Comparison of ENCODE assay signal across 11 cellular contexts in genomic region chr6:169427856-169428255, GRCh38.
A peak's percentile ranks its signal among the peaks of the same experiment; 100 is the strongest.
DNase-seq lines count a peak whose midpoint lies in the region; ATAC-seq, FAIRE-seq and TF ChIP-seq lines count a peak whose summit lies in the region.
"Had no signal": no experiment of that assay in that cellular context is flagged by ENCODE, and none has a peak within 500 bp of the region (broad histone marks: within the 10 kb centered on the region; RNA-seq: fewer than 3 reads in every experiment).

No MANE protein-coding gene starts in this region.

- H3K9ac ChIP-seq in K562 (ENCODE audit: insufficient read depth in 1 of 2, low read depth in 2 of 2, low read length in 2 of 2), result no peak overlapping the region
- H3K9ac ChIP-seq in iPS-20b (ENCODE audit: low read depth, low read length), result peak overlapping the region; percentile 54; the same call in 1 of the 2 replicates
- peak overlapping the region; percentile 72 for H3K9ac ChIP-seq in smooth muscle cell (ENCODE audit: low read depth)

- intact Hi-C loops in K562 (cut with micrococcal nuclease), result no loop called here

- CTCF ChIA-PET in K562 (lab: Yijun Ruan, JAX; ENCODE audit: low intra/inter-chr PET ratio), result no interaction called here

- TF ChIP-seq CTCF in K562 (IDR thresholded peaks at IDR 0.05 in 2 of 3, conservative IDR thresholded peaks at IDR 0.05 in 1 of 3; ENCODE audit: insufficient read depth in 2 of 3, low read depth in 1 of 3, low read length in 3 of 3) (no peak), smooth muscle cell (IDR thresholded peaks at IDR 0.05; ENCODE audit: borderline replicate concordance, insufficient read depth, poor library complexity, severe bottlenecking) (no peak)

- no peaks in the 10 kb centered on the region for H3K79me2 ChIP-seq in K562 (ENCODE audit: control insufficient read depth, insufficient read depth, low read length)
- H3K79me2 ChIP-seq in smooth muscle cell (ENCODE audit: low read depth), result no peaks in the 10 kb centered on the region

- H3K36me3 ChIP-seq in H7 (replicated peaks; ENCODE audit: control insufficient read depth, insufficient read depth, low read length) (no peaks in the 10 kb centered on the region), K562 (ENCODE audit: control insufficient read depth, insufficient read depth, low read length) (no peaks in the 10 kb centered on the region), iPS-20b (ENCODE audit: insufficient read depth, low read depth, low read length) (no peaks in the 10 kb centered on the region), smooth muscle cell (ENCODE audit: low read depth) (no peaks in the 10 kb centered on the region), HAP-1 (replicated peaks) (no peaks in the 10 kb centered on the region)

- under 1% methylated on average over 11 of the region's 11 CpGs for WGBS in K562 (ENCODE audit: insufficient coverage, low coverage, missing lambda C conversion rate)
- 17% methylated on average over 11 of the region's 11 CpGs for WGBS in smooth muscle cell (ENCODE audit: low lambda C conversion rate)

- no peak overlapping the region for H2AFZ ChIP-seq in K562 (ENCODE audit: low read depth, low read length)
- peak overlapping the region; percentile 81 for H2AFZ ChIP-seq in smooth muscle cell (ENCODE audit: low read depth)

- TF ChIP-seq EP300 in K562 (IDR thresholded peaks at IDR 0.05; ENCODE audit: low read length), result no peak

- BruUV-seq in K562 (replicated peaks; lab: Mats Ljungman, UMichigan), result no TSS peak

- H3K9me1 ChIP-seq in K562 (ENCODE audit: control insufficient read depth, insufficient read depth, low read length), result no peaks in the 10 kb centered on the region

- H3K9me3 ChIP-seq in K562 (replicated peaks; ENCODE audit: control insufficient read depth, insufficient read depth, low read depth, low read length) (no peaks in the 10 kb centered on the region), iPS-20b (ENCODE audit: insufficient read depth, low read depth, low read length) (peaks cover 32% of the 10 kb centered on the region), smooth muscle cell (replicated peaks; ENCODE audit: low read depth) (peaks cover 7% of the 10 kb centered on the region), HAP-1 (no peaks in the 10 kb centered on the region; the same call in 1 of the 2 replicates)

- FAIRE-seq in K562 (lab: Jason Lieb, UNC), result no peak

- H3F3A ChIP-seq in smooth muscle cell (ENCODE audit: low read depth), result peaks cover 3% of the 10 kb centered on the region

- in situ Hi-C loops in K562 (cut with MboI) (no loop called here), HAP-1 (cut with MboI; ENCODE audit: low sequenced_read_pairs) (no loop called here)

- H3K4me3 ChIP-seq in H7 (ENCODE audit: insufficient read depth, low read depth, low read length), result no peak overlapping the region
- no peak overlapping the region for H3K4me3 ChIP-seq in K562
- H3K4me3 ChIP-seq in iPS-20b (ENCODE audit: low read length), result peak overlapping the region; percentile 36; the same call in 1 of the 2 replicates
- H3K4me3 ChIP-seq in smooth muscle cell, result peak overlapping the region; percentile 20
- no peak overlapping the region for H3K4me3 ChIP-seq in HAP-1

- no peak for TF ChIP-seq RAD21 in K562 (CRISPR knock-in tag; conservative IDR thresholded peaks at IDR 0.05 in 1 of 2, IDR thresholded peaks at IDR 0.05 in 1 of 2)

- DNase-seq in H7, result peak; percentile 73
- no peak for DNase-seq in K562 (ENCODE audit: extremely low read depth in 1 of 4, low spot score in 3 of 4)
- DNase-seq in smooth muscle cell (lab: John Stamatoyannopoulos, UW; ENCODE audit: unreplicated experiment), result no peak
- no peak for DNase-seq in T-helper 9 cell
- DNase-seq in NCI-H187 (lab: John Stamatoyannopoulos, UW), result no peak
- no peak for DNase-seq in HAP-1 (ENCODE audit: low spot score in 2 of 2)
- DNase-seq: foreskin melanocyte; stimulated activated CD4-positive, alpha-beta T cell treated with anti-CD3 and anti-CD28 coated beads, Interleukin-15, amount 100 ng/mL, for 24 hours had no signal

- POLR2A ChIA-PET in K562 (lab: Yijun Ruan, JAX), result no interaction called here

- ATAC-seq in K562 (no peak; the same call in 2 of the 3 replicates), GM18505 (IDR thresholded peaks at IDR 0.05; ENCODE audit: unreplicated experiment) (no peak)
- ATAC-seq: Panc1 had no signal

- H3K27me3 ChIP-seq in H7 (ENCODE audit: control insufficient read depth, insufficient read depth, low read length) (peaks cover 4% of the 10 kb centered on the region; the same call in 1 of the 2 replicates), K562 (ENCODE audit: control insufficient read depth in 2 of 2, insufficient read depth in 2 of 2, low read length in 2 of 2) (peaks cover 11 to 44% of the 10 kb centered on the region in 2 experiments; a peak in 4 of 5 replicates), iPS-20b (ENCODE audit: insufficient read depth, low read length) (peaks cover 11% of the 10 kb centered on the region; the same call in 1 of the 2 replicates), smooth muscle cell (ENCODE audit: low read depth) (no peaks in the 10 kb centered on the region), HAP-1 (ENCODE audit: low read depth) (no peaks in the 10 kb centered on the region)

- no peak overlapping the region for H3K4me2 ChIP-seq in K562 (ENCODE audit: insufficient read depth, low read length)
- peak overlapping the region; percentile 72 for H3K4me2 ChIP-seq in smooth muscle cell

- H3K27ac ChIP-seq in K562 (ENCODE audit: extremely low read depth, low read depth, low read length) (no peak overlapping the region), iPS-20b (ENCODE audit: low read length) (no peak overlapping the region), smooth muscle cell (ENCODE audit: low read depth) (peak overlapping the region; percentile 86)

- H4K20me1 ChIP-seq in K562 (replicated peaks; ENCODE audit: control insufficient read depth, insufficient read depth, low read length), result no peaks in the 10 kb centered on the region
- no peaks in the 10 kb centered on the region for H4K20me1 ChIP-seq in smooth muscle cell (ENCODE audit: low read depth)

- peaks cover 0 to 7% of the 10 kb centered on the region in 2 experiments; a peak in 2 of 5 replicates for H3K4me1 ChIP-seq in K562 (replicated peaks in 1 of 2; ENCODE audit: control insufficient read depth in 2 of 2, insufficient read depth in 2 of 2, low read length in 2 of 2)
- peaks cover 14% of the 10 kb centered on the region; the same call in 1 of the 2 replicates for H3K4me1 ChIP-seq in iPS-20b (ENCODE audit: insufficient read depth, low read length)
- peaks cover 14% of the 10 kb centered on the region for H3K4me1 ChIP-seq in smooth muscle cell (ENCODE audit: low read depth)
- no peaks in the 10 kb centered on the region for H3K4me1 ChIP-seq in HAP-1

- no peak for TF ChIP-seq POLR2A in K562 (conservative IDR thresholded peaks at IDR 0.05)
- no peak for TF ChIP-seq POLR2A in GM18505 (IDR thresholded peaks at IDR 0.05; ENCODE audit: borderline replicate concordance, extremely low read depth, insufficient read depth, insufficient read length)

TF ChIP-seq in K562, 482 proteins besides CTCF, POLR2A, EP300 and RAD21:
- TF ChIP-seq JUND (IDR thresholded peaks at IDR 0.05; ENCODE audit: borderline replicate concordance, low read depth, low read length) (peak; percentile 39; the same call in 1 of the 2 replicates), JUND (tag; IDR thresholded peaks at IDR 0.05; ENCODE audit: borderline replicate concordance, low read depth, low read length) (no peak; the same call in 2 of the 3 replicates), ATF3 (IDR thresholded peaks at IDR 0.05) (peak; percentile 46; the same call in 1 of the 2 replicates), ATF3 (CRISPR knock-in tag; conservative IDR thresholded peaks at IDR 0.05) (no peak), ZNF23 (CRISPR knock-in tag; IDR thresholded peaks at IDR 0.05) (no peak), FOSL1 (tag; conservative IDR thresholded peaks at IDR 0.05) (0 out of 2 replicates have a peak, but pooled peaks have one; percentile 18), SAP30 (IDR thresholded peaks at IDR 0.05; ENCODE audit: borderline replicate concordance, insufficient read depth, low read depth, low read length, poor library complexity, severe bottlenecking) (no peak), MAFG (tag; conservative IDR thresholded peaks at IDR 0.05) (0 out of 2 replicates have a peak, but pooled peaks have one; percentile 17), ZNF316 (IDR thresholded peaks at IDR 0.05) (peak; percentile 29; the same call in 1 of the 2 replicates), C11orf30 (IDR thresholded peaks at IDR 0.05; ENCODE audit: low read depth) (peak; percentile 36; the same call in 1 of the 2 replicates), MIER1 (IDR thresholded peaks at IDR 0.05; ENCODE audit: low read depth) (no peak)

Comparison
In these comparisons a context has a peak if more than half of its experiments do, and no peak if none do; other contexts are left out.
1. H3K4me3 ChIP-seq: peak in iPS-20b (single experiment) and smooth muscle cell (single experiment); none in H7 (single experiment), K562 (single experiment) and HAP-1 (single experiment).
2. H3K9ac ChIP-seq: peak in iPS-20b (single experiment) and smooth muscle cell (single experiment); none in K562 (0 of 2).